In the genomic region with DNA sequence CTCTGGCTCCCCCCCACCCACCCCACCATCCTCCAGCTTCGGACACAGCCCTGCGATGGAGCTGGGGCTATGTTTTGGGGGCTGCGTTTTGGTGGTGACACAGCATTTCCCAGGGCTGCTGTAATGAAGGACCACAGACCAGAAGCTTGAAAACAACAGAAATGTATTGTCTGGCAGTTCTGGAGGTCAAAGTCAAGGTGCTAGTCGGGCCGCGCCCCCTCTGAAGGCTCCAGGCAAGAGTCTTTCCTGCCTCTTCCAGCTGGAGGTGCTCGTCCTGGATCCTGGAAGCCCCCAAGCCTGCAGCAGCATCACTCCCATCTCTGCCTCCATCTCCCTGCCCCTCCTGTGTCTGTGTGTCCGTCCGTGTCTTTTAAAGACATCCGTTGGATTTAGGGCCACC, we compare ENCODE assay signal across 1 cellular context.
TF ChIP-seq lines count a peak whose summit lies in the region.

No MANE protein-coding gene starts in this region.

TF ChIP-seq in HepG2, 621 proteins besides CTCF, POLR2A, EP300 and RAD21 (continued from another document and continues in another):
- TF ChIP-seq ZBTB40 (IDR thresholded peaks at IDR 0.05) (no peak), ZBTB40 (CRISPR knock-in tag; IDR thresholded peaks at IDR 0.05) (no peak), SOX13 (IDR thresholded peaks at IDR 0.05) (no peak), SOX13 (CRISPR knock-in tag; conservative IDR thresholded peaks at IDR 0.05 in 1 of 2, IDR thresholded peaks at IDR 0.05 in 1 of 2) (peak in 1 of 2 experiments; percentile 72; a peak in 2 of 4 replicates), ZNF839 (CRISPR knock-in tag; IDR thresholded peaks at IDR 0.05; ENCODE audit: borderline replicate concordance) (no peak), NR2F6 (IDR thresholded peaks at IDR 0.05) (0 out of 2 replicates have a peak, but pooled peaks have one; percentile 40), NR2F6 (CRISPR knock-in tag; IDR thresholded peaks at IDR 0.05) (no peak), NFE2L1 (CRISPR knock-in tag; IDR thresholded peaks at IDR 0.05; ENCODE audit: borderline replicate concordance) (no peak), ZSCAN29 (CRISPR knock-in tag; conservative IDR thresholded peaks at IDR 0.05) (no peak), ZNF761 (CRISPR knock-in tag; conservative IDR thresholded peaks at IDR 0.05) (no peak), ZNF460 (CRISPR knock-in tag; IDR thresholded peaks at IDR 0.05; ENCODE audit: borderline replicate concordance) (no peak), ZNF17 (CRISPR knock-in tag; IDR thresholded peaks at IDR 0.05) (no peak), RBFOX2 (IDR thresholded peaks at IDR 0.05; ENCODE audit: low read depth, low read length) (no peak), RFXAP (CRISPR knock-in tag; IDR thresholded peaks at IDR 0.05; ENCODE audit: borderline replicate concordance) (no peak), ZNF597 (CRISPR knock-in tag; IDR thresholded peaks at IDR 0.05) (no peak), ZNF768 (CRISPR knock-in tag; IDR thresholded peaks at IDR 0.05) (no peak), ZNF282 (IDR thresholded peaks at IDR 0.05; ENCODE audit: partially characterized antibody) (no peak), ZNF724P (CRISPR knock-in tag; IDR thresholded peaks at IDR 0.05; ENCODE audit: borderline replicate concordance) (no peak), REXO4 (CRISPR knock-in tag; IDR thresholded peaks at IDR 0.05; ENCODE audit: borderline replicate concordance) (no peak), ZNF441 (CRISPR knock-in tag; IDR thresholded peaks at IDR 0.05; ENCODE audit: borderline replicate concordance) (no peak)
- TF ChIP-seq, protein P1, sequence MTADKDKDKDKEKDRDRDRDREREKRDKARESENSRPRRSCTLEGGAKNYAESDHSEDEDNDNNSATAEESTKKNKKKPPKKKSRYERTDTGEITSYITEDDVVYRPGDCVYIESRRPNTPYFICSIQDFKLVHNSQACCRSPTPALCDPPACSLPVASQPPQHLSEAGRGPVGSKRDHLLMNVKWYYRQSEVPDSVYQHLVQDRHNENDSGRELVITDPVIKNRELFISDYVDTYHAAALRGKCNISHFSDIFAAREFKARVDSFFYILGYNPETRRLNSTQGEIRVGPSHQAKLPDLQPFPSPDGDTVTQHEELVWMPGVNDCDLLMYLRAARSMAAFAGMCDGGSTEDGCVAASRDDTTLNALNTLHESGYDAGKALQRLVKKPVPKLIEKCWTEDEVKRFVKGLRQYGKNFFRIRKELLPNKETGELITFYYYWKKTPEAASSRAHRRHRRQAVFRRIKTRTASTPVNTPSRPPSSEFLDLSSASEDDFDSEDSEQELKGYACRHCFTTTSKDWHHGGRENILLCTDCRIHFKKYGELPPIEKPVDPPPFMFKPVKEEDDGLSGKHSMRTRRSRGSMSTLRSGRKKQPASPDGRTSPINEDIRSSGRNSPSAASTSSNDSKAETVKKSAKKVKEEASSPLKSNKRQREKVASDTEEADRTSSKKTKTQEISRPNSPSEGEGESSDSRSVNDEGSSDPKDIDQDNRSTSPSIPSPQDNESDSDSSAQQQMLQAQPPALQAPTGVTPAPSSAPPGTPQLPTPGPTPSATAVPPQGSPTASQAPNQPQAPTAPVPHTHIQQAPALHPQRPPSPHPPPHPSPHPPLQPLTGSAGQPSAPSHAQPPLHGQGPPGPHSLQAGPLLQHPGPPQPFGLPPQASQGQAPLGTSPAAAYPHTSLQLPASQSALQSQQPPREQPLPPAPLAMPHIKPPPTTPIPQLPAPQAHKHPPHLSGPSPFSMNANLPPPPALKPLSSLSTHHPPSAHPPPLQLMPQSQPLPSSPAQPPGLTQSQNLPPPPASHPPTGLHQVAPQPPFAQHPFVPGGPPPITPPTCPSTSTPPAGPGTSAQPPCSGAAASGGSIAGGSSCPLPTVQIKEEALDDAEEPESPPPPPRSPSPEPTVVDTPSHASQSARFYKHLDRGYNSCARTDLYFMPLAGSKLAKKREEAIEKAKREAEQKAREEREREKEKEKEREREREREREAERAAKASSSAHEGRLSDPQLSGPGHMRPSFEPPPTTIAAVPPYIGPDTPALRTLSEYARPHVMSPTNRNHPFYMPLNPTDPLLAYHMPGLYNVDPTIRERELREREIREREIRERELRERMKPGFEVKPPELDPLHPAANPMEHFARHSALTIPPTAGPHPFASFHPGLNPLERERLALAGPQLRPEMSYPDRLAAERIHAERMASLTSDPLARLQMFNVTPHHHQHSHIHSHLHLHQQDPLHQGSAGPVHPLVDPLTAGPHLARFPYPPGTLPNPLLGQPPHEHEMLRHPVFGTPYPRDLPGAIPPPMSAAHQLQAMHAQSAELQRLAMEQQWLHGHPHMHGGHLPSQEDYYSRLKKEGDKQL (CRISPR knock-in tag; IDR thresholded peaks at IDR 0.05; ENCODE audit: low read depth): no peak
- TF ChIP-seq, protein P2, sequence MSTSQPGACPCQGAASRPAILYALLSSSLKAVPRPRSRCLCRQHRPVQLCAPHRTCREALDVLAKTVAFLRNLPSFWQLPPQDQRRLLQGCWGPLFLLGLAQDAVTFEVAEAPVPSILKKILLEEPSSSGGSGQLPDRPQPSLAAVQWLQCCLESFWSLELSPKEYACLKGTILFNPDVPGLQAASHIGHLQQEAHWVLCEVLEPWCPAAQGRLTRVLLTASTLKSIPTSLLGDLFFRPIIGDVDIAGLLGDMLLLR (CRISPR knock-in tag; IDR thresholded peaks at IDR 0.05): no peak
- TF ChIP-seq, protein P3, sequence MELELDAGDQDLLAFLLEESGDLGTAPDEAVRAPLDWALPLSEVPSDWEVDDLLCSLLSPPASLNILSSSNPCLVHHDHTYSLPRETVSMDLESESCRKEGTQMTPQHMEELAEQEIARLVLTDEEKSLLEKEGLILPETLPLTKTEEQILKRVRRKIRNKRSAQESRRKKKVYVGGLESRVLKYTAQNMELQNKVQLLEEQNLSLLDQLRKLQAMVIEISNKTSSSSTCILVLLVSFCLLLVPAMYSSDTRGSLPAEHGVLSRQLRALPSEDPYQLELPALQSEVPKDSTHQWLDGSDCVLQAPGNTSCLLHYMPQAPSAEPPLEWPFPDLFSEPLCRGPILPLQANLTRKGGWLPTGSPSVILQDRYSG (CRISPR knock-in tag; IDR thresholded peaks at IDR 0.05): no peak
- TF ChIP-seq, protein P4, sequence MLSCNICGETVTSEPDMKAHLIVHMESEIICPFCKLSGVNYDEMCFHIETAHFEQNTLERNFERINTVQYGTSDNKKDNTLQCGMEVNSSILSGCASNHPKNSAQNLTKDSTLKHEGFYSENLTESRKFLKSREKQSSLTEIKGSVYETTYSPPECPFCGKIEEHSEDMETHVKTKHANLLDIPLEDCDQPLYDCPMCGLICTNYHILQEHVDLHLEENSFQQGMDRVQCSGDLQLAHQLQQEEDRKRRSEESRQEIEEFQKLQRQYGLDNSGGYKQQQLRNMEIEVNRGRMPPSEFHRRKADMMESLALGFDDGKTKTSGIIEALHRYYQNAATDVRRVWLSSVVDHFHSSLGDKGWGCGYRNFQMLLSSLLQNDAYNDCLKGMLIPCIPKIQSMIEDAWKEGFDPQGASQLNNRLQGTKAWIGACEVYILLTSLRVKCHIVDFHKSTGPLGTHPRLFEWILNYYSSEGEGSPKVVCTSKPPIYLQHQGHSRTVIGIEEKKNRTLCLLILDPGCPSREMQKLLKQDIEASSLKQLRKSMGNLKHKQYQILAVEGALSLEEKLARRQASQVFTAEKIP (CRISPR knock-in tag; IDR thresholded peaks at IDR 0.05; ENCODE audit: borderline replicate concordance): no peak
- TF ChIP-seq, protein P5, sequence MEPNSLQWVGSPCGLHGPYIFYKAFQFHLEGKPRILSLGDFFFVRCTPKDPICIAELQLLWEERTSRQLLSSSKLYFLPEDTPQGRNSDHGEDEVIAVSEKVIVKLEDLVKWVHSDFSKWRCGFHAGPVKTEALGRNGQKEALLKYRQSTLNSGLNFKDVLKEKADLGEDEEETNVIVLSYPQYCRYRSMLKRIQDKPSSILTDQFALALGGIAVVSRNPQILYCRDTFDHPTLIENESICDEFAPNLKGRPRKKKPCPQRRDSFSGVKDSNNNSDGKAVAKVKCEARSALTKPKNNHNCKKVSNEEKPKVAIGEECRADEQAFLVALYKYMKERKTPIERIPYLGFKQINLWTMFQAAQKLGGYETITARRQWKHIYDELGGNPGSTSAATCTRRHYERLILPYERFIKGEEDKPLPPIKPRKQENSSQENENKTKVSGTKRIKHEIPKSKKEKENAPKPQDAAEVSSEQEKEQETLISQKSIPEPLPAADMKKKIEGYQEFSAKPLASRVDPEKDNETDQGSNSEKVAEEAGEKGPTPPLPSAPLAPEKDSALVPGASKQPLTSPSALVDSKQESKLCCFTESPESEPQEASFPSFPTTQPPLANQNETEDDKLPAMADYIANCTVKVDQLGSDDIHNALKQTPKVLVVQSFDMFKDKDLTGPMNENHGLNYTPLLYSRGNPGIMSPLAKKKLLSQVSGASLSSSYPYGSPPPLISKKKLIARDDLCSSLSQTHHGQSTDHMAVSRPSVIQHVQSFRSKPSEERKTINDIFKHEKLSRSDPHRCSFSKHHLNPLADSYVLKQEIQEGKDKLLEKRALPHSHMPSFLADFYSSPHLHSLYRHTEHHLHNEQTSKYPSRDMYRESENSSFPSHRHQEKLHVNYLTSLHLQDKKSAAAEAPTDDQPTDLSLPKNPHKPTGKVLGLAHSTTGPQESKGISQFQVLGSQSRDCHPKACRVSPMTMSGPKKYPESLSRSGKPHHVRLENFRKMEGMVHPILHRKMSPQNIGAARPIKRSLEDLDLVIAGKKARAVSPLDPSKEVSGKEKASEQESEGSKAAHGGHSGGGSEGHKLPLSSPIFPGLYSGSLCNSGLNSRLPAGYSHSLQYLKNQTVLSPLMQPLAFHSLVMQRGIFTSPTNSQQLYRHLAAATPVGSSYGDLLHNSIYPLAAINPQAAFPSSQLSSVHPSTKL (CRISPR knock-in tag; IDR thresholded peaks at IDR 0.05): no peak; the same call in 1 of the 2 replicates
- TF ChIP-seq, protein P6, sequence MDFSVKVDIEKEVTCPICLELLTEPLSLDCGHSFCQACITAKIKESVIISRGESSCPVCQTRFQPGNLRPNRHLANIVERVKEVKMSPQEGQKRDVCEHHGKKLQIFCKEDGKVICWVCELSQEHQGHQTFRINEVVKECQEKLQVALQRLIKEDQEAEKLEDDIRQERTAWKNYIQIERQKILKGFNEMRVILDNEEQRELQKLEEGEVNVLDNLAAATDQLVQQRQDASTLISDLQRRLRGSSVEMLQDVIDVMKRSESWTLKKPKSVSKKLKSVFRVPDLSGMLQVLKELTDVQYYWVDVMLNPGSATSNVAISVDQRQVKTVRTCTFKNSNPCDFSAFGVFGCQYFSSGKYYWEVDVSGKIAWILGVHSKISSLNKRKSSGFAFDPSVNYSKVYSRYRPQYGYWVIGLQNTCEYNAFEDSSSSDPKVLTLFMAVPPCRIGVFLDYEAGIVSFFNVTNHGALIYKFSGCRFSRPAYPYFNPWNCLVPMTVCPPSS (IDR thresholded peaks at IDR 0.05): no peak
